15 cellular contexts compared by ENCODE assay signal in genomic region chrX:129833153-129834004, GRCh38. TPM values are rescaled to one million over a fixed set of nuclear protein-coding genes. Genes with fewer than 3 reads are reported as not detected.
DNase-seq lines count a peak whose midpoint lies in the region; ATAC-seq and TF ChIP-seq lines count a peak whose summit lies in the region.
"Had no signal": no experiment of that assay in that cellular context is flagged by ENCODE, and none has a peak within 500 bp of the region (broad histone marks: within the 10 kb centered on the region; RNA-seq: fewer than 3 reads in every experiment).

No MANE protein-coding gene starts in this region.

- TF ChIP-seq CTCF in PC-3 (conservative IDR thresholded peaks at IDR 0.05; ENCODE audit: low read depth, low read length): no peak

- no peaks in the 10 kb centered on the region for H3F3A ChIP-seq in PC-3 (ENCODE audit: low read length, unreplicated experiment)

- no peak overlapping the region for H3K4me2 ChIP-seq in PC-3 (ENCODE audit: low read length)
- H3K4me2 ChIP-seq: hepatocyte had no signal

- H4K20me1 ChIP-seq in PC-3 (ENCODE audit: low read length): no peaks in the 10 kb centered on the region

- DNase-seq in GM03348 (ENCODE audit: low spot score) (peak; percentile 49), PC-3 (no peak), fibroblast of peridontal ligament (ENCODE audit: extremely low read depth) (peak; percentile 72), renal cortical epithelial cell (ENCODE audit: low read depth) (peak; percentile 21), islet precursor cell (no peak), H4 (ENCODE audit: low spot score) (no peak)
- DNase-seq: activated CD4-positive, alpha-beta T cell treated with anti-CD3 and anti-CD28 coated beads for 4 hours; activated effector memory CD4-positive, alpha-beta T cell treated with Interleukin-2 at 50 U/mL for 16 hours; DMS 273 treated with DMSO at 0.1 percent for 48 hours; mesendoderm; NCI-H526 treated with DMSO at 0.1 percent for 48 hours had no signal

- no peaks in the 10 kb centered on the region for H3K27me3 ChIP-seq in PC-3 (ENCODE audit: low read length)
- H3K27me3 ChIP-seq: hepatocyte had no signal

- no peaks in the 10 kb centered on the region for H3K36me3 ChIP-seq in PC-3 (ENCODE audit: low read depth, low read length)

- no TSS peak for BruUV-seq in PC-3 (replicated peaks; lab: Mats Ljungman, UMichigan)

- H3K4me1 ChIP-seq in PC-3 (ENCODE audit: insufficient read depth, low read length): no peaks in the 10 kb centered on the region

- intact Hi-C loops in PC-3 (cut with micrococcal nuclease): no loop called here

- CTCF ChIA-PET in PC-3 (lab: Charles Lee): no interaction called here

- no peak overlapping the region for H3K4me3 ChIP-seq in PC-3 (ENCODE audit: low read length)
- H3K4me3 ChIP-seq: hepatocyte had no signal

- no peak overlapping the region for H3K27ac ChIP-seq in PC-3 (ENCODE audit: low read length)
- H3K27ac ChIP-seq: hepatocyte had no signal

- ATAC-seq in PC-3 (peak; percentile 45; the same call in 1 of the 2 replicates), GM21367 (IDR thresholded peaks at IDR 0.05; ENCODE audit: unreplicated experiment) (no peak), HG03520 (IDR thresholded peaks at IDR 0.05; ENCODE audit: unreplicated experiment) (no peak)

- H2AFZ ChIP-seq in PC-3 (ENCODE audit: low read length): no peak overlapping the region
- H2AFZ ChIP-seq: hepatocyte had no signal

- H3K9ac ChIP-seq in PC-3 (ENCODE audit: low read length): no peak overlapping the region

- no peaks in the 10 kb centered on the region for H3K9me3 ChIP-seq in PC-3 (ENCODE audit: low read length)

- peaks cover 19% of the 10 kb centered on the region; the same call in 1 of the 2 replicates for H3K79me2 ChIP-seq in PC-3 (ENCODE audit: low read length)

- POLR2A ChIA-PET in PC-3 (lab: Charles Lee; ENCODE audit: unreplicated experiment): interaction anchor here (0.6 kb wide), 1 partner anchor 63 kb away, joined by 3 read pairs; no protein-coding TSS in a partner anchor

- no peaks in the 10 kb centered on the region for H3K9me2 ChIP-seq in PC-3 (replicated peaks; ENCODE audit: low read length)

RNA-seq across cellular contexts. Expression of gene ZDHHC9, which starts 10.3 kb away (rescaled TPM):
- 29.0 and 30.5 TPM in 2 replicates for total RNA-seq in PC-3 (2014; rRNA removed)
- total RNA-seq in renal cortical epithelial cell: 22.6 and 23.4 TPM in 2 replicates
- total RNA-seq in H4 (2014; rRNA removed; shearing (Covaris generic)): 16.0 and 24.5 TPM in 2 replicates

RNA-seq across cellular contexts. Expression of gene SASH3, which starts 53.6 kb away (rescaled TPM):
- not detected in 2 replicates for total RNA-seq in PC-3 (2014; rRNA removed)
- total RNA-seq in renal cortical epithelial cell: not detected in 2 replicates
- total RNA-seq in H4 (2014; rRNA removed; shearing (Covaris generic)): not detected in 2 replicates
- total RNA-seq: pulmonary artery endothelial cell had no signal

Comparison
In these comparisons a context has a peak if more than half of its experiments do, and no peak if none do; other contexts are left out.
1. DNase-seq: peak in GM03348 (single experiment), fibroblast of peridontal ligament (single experiment) and renal cortical epithelial cell (single experiment); none in PC-3 (single experiment), islet precursor cell (single experiment) and H4 (single experiment).